26 cellular contexts compared by ENCODE assay signal in the genomic region with DNA sequence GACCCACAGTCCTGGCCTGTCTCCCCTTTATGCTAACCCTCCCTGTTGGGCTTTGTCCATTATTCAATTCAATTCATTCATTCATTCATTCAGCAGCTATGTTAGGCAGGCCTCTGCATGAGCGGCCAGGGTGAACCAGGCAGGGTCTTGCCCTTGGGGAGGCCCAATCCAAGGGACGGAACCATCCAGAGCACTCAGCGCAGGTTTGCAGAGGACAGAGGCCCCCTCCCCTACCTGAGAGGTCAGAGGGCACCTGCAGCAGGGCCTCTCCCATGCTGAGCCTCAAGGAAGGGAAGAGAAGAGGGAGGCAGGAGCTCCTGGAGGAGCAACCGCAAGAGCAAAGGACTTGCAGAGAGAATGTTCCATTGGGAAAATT.
DNase-seq lines count a peak whose midpoint lies in the region; ATAC-seq and TF ChIP-seq lines count a peak whose summit lies in the region.
"Had no signal": no experiment of that assay in that cellular context is flagged by ENCODE, and none has a peak within 500 bp of the region (broad histone marks: within the 10 kb centered on the region; RNA-seq: fewer than 3 reads in every experiment).

No MANE protein-coding gene starts in this region.

- no peak overlapping the region for H3K4ac ChIP-seq in mesenchymal stem cell (ENCODE audit: low read depth in 1 of 2, low read length in 2 of 2)

- peaks cover 0 to 4% of the 10 kb centered on the region in 2 donors for H3K27me3 Mint-ChIP-seq in natural killer cell treated with Interleukin-12 subunit alpha and Interleukin-12 subunit beta and Interleukin-15 and Interleukin-18, amount 100 ng/mL, for 72 hours
- peaks cover 0 to 2% of the 10 kb centered on the region in 2 donors for H3K27me3 Mint-ChIP-seq in natural killer cell (ENCODE audit: low read depth in 2 of 2)
- no peaks in the 10 kb centered on the region for H3K27me3 Mint-ChIP-seq in endodermal cell (ENCODE audit: insufficient read depth)
- H3K27me3 Mint-ChIP-seq: activated CD8-positive, alpha-beta T cell treated with anti-CD3 and anti-CD28 coated beads for 36 hours; activated naive CD8-positive, alpha-beta T cell had no signal

- H2BK5ac ChIP-seq in mesenchymal stem cell (ENCODE audit: low read depth, low read length, poor library complexity, severe bottlenecking), result no peak overlapping the region

- H2AFZ ChIP-seq in mesenchymal stem cell (ENCODE audit: low read depth, low read length), result no peak overlapping the region
- H2AFZ ChIP-seq: GM23248 had no signal

- no peak overlapping the region for H2BK15ac ChIP-seq in mesenchymal stem cell (ENCODE audit: low read depth, poor library complexity, severe bottlenecking)

- H3K27ac ChIP-seq in endodermal cell (ENCODE audit: low read depth, low read length), result peak overlapping the region; percentile 76
- H3K27ac ChIP-seq in mesenchymal stem cell (ENCODE audit: low read length, poor library complexity, severe bottlenecking), result peak overlapping the region; percentile 55
- no peak overlapping the region for H3K27ac ChIP-seq in ascending aorta
- H3K27ac ChIP-seq: GM23248, skin epidermis had no signal

- no peaks in the 10 kb centered on the region for H3K9me3 Mint-ChIP-seq in natural killer cell treated with Interleukin-12 subunit alpha and Interleukin-12 subunit beta and Interleukin-15 and Interleukin-18, amount 100 ng/mL, for 72 hours
- H3K9me3 Mint-ChIP-seq in natural killer cell (no peaks in the 10 kb centered on the region), endodermal cell (no peaks in the 10 kb centered on the region)
- H3K9me3 Mint-ChIP-seq: activated CD8-positive, alpha-beta T cell treated with anti-CD3 and anti-CD28 coated beads for 36 hours; CD8-positive, alpha-beta T cell; central memory CD8-positive, alpha-beta T cell; stimulated activated naive CD8-positive, alpha-beta T cell treated with anti-CD3 and anti-CD28 coated beads, Interleukin-15, amount 100 ng/mL, for 72 hours had no signal

- H3K79me1 ChIP-seq in mesenchymal stem cell (replicated peaks; ENCODE audit: low read length, poor library complexity, severe bottlenecking), result no peaks in the 10 kb centered on the region

- WGBS in endodermal cell (ENCODE audit: insufficient coverage in 1 of 2, insufficient read length in 1 of 2), 2 experiments, result 73 to 78% methylated on average over 1 to 4 of the region's 4 CpGs
- WGBS in mesenchymal stem cell, result 95% methylated on average over 4 of the region's 4 CpGs

- no peak overlapping the region for H4K8ac ChIP-seq in mesenchymal stem cell (ENCODE audit: low read length)

- H3K4me2 ChIP-seq in mesenchymal stem cell (ENCODE audit: low read length, poor library complexity, severe bottlenecking), result no peak overlapping the region

- H3K27me3 ChIP-seq in endodermal cell (ENCODE audit: control insufficient read depth, insufficient read depth, low read length, poor library complexity, severe bottlenecking) (no peaks in the 10 kb centered on the region), mesenchymal stem cell (ENCODE audit: control insufficient read depth in 1 of 2, insufficient read depth in 1 of 2, low read length in 2 of 2) (peaks cover 0 to 9% of the 10 kb centered on the region in 2 experiments), ascending aorta (no peaks in the 10 kb centered on the region)
- H3K27me3 ChIP-seq: dorsolateral prefrontal cortex, MG63 had no signal

- no peak for ATAC-seq in natural killer cell treated with Interleukin-12 subunit alpha and Interleukin-12 subunit beta and Interleukin-15 and Interleukin-18, amount 100 ng/mL, for 72 hours
- no peak for ATAC-seq in natural killer cell
- ATAC-seq: activated CD8-positive, alpha-beta T cell treated with anti-CD3 and anti-CD28 coated beads for 36 hours; CD8-positive, alpha-beta T cell; stimulated activated naive CD8-positive, alpha-beta T cell treated with anti-CD3 and anti-CD28 coated beads, Interleukin-15, amount 100 ng/mL, for 72 hours had no signal

- H3K9me3 ChIP-seq in endodermal cell (ENCODE audit: control insufficient read depth, low read length), result no peaks in the 10 kb centered on the region
- no peaks in the 10 kb centered on the region for H3K9me3 ChIP-seq in mesenchymal stem cell (ENCODE audit: control insufficient read depth, low read length)
- no peaks in the 10 kb centered on the region for H3K9me3 ChIP-seq in ascending aorta
- H3K9me3 ChIP-seq: MG63 had no signal

- no peak overlapping the region for H4K91ac ChIP-seq in mesenchymal stem cell (ENCODE audit: low read length)

- peak overlapping the region in 1 of 2 experiments; percentile 6 for H3K18ac ChIP-seq in mesenchymal stem cell (ENCODE audit: low read depth in 1 of 2, low read length in 2 of 2)

- no peak overlapping the region for H3K23ac ChIP-seq in mesenchymal stem cell (ENCODE audit: low read length in 2 of 2)

- H3K36me3 ChIP-seq in endodermal cell (ENCODE audit: control insufficient read depth, insufficient read depth, low read length), result no peaks in the 10 kb centered on the region
- H3K36me3 ChIP-seq in mesenchymal stem cell (ENCODE audit: control insufficient read depth in 1 of 2, insufficient read depth in 2 of 2, low read depth in 1 of 2, low read length in 2 of 2), result no peaks in the 10 kb centered on the region
- no peaks in the 10 kb centered on the region for H3K36me3 ChIP-seq in ascending aorta
- H3K36me3 ChIP-seq: MG63 had no signal

- no peaks in the 10 kb centered on the region for H3K36me3 Mint-ChIP-seq in natural killer cell treated with Interleukin-12 subunit alpha and Interleukin-12 subunit beta and Interleukin-15 and Interleukin-18, amount 100 ng/mL, for 72 hours
- H3K36me3 Mint-ChIP-seq in natural killer cell (no peaks in the 10 kb centered on the region), endodermal cell (ENCODE audit: low read depth) (no peaks in the 10 kb centered on the region)
- H3K36me3 Mint-ChIP-seq: activated naive CD8-positive, alpha-beta T cell; CD8-positive, alpha-beta T cell had no signal

- intact Hi-C loops in natural killer cell (cut with micrococcal nuclease) (loop anchor here (10.0 kb wide), 1 partner anchor 65 kb away; no protein-coding TSS in a partner anchor), ascending aorta (cut with DNase I) (no loop called here)

- no peak overlapping the region for H2BK120ac ChIP-seq in mesenchymal stem cell (ENCODE audit: low read depth, low read length)

- no peak for TF ChIP-seq CTCF in natural killer cell (IDR thresholded peaks at IDR 0.05)
- no peak for TF ChIP-seq CTCF in endodermal cell (conservative IDR thresholded peaks at IDR 0.05)
- no peak for TF ChIP-seq CTCF in ascending aorta (IDR thresholded peaks at IDR 0.05)

- H3K27ac Mint-ChIP-seq in natural killer cell treated with Interleukin-12 subunit alpha and Interleukin-12 subunit beta and Interleukin-15 and Interleukin-18, amount 100 ng/mL, for 72 hours, result no peak overlapping the region
- H3K27ac Mint-ChIP-seq in natural killer cell, result no peak overlapping the region
- no peak overlapping the region for H3K27ac Mint-ChIP-seq in endodermal cell
- H3K27ac Mint-ChIP-seq: activated CD8-positive, alpha-beta T cell treated with anti-CD3 and anti-CD28 coated beads for 36 hours; activated naive CD8-positive, alpha-beta T cell; CD8-positive, alpha-beta T cell had no signal

- no peak overlapping the region for H3K14ac ChIP-seq in mesenchymal stem cell (ENCODE audit: low read length in 2 of 2)

- H3K4me3 ChIP-seq in endodermal cell (ENCODE audit: low read length) (no peak overlapping the region), mesenchymal stem cell (ENCODE audit: insufficient read depth in 1 of 2, low read depth in 1 of 2, low read length in 2 of 2) (no peak overlapping the region), ascending aorta (no peak overlapping the region)
- H3K4me3 ChIP-seq: dorsolateral prefrontal cortex, GM23248, MG63, skin epidermis had no signal

- peak; percentile 40 for DNase-seq in natural killer cell treated with Interleukin-12 subunit alpha and Interleukin-12 subunit beta and Interleukin-15 and Interleukin-18, amount 100 ng/mL, for 72 hours (ENCODE audit: low spot score)
- DNase-seq in natural killer cell (no peak), endodermal cell (peak; percentile 66), mesenchymal stem cell (no peak), pons (ENCODE audit: low spot score) (no peak), amygdala (lab: John Stamatoyannopoulos, UW) (no peak), NCI-H526 treated with DMSO at 0.1 percent for 48 hours (lab: John Stamatoyannopoulos, UW) (no peak), ascending aorta (ENCODE audit: low spot score in 2 of 2) (no peak)
- DNase-seq: activated CD4-positive, alpha-beta T cell treated with anti-CD3 and anti-CD28 coated beads for 1 hour; activated CD8-positive, alpha-beta T cell treated with anti-CD3 and anti-CD28 coated beads for 36 hours; activated effector memory CD4-positive, alpha-beta T cell treated with Interleukin-2 at 50 U/mL for 16 hours; CD8-positive, alpha-beta T cell; DMS 273 treated with DMSO at 0.1 percent for 48 hours; dorsolateral prefrontal cortex; GM23248; KBM-7; MG63; NCI-H1105 treated with DMSO at 0.1 percent for 48 hours; NCI-H1930; NCI-H226; NCI-H748 treated with DMSO at 0.1 percent for 48 hours; nucleus accumbens; stimulated activated naive CD8-positive, alpha-beta T cell treated with anti-CD3 and anti-CD28 coated beads, Interleukin-15, amount 100 ng/mL, for 72 hours had no signal

- no peak overlapping the region for H3K4me3 Mint-ChIP-seq in natural killer cell treated with Interleukin-12 subunit alpha and Interleukin-12 subunit beta and Interleukin-15 and Interleukin-18, amount 100 ng/mL, for 72 hours
- H3K4me3 Mint-ChIP-seq in natural killer cell (no peak overlapping the region), endodermal cell (no peak overlapping the region)
- H3K4me3 Mint-ChIP-seq: activated CD8-positive, alpha-beta T cell treated with anti-CD3 and anti-CD28 coated beads for 36 hours; activated naive CD8-positive, alpha-beta T cell; CD8-positive, alpha-beta T cell; central memory CD8-positive, alpha-beta T cell; stimulated activated naive CD8-positive, alpha-beta T cell treated with anti-CD3 and anti-CD28 coated beads, Interleukin-15, amount 100 ng/mL, for 72 hours had no signal

- H3K9ac ChIP-seq in endodermal cell (ENCODE audit: extremely low read depth, low read length, poor library complexity, severe bottlenecking) (no peak overlapping the region), mesenchymal stem cell (ENCODE audit: low read length) (no peak overlapping the region)
- H3K9ac ChIP-seq: GM23248 had no signal

- H3K4me1 ChIP-seq in endodermal cell (ENCODE audit: control insufficient read depth, insufficient read depth, low read length) (peaks cover 27% of the 10 kb centered on the region), mesenchymal stem cell (ENCODE audit: control insufficient read depth, insufficient read depth, low read depth, low read length) (peaks cover 52% of the 10 kb centered on the region), ascending aorta (no peaks in the 10 kb centered on the region)

- no peaks in the 10 kb centered on the region for H3K4me1 Mint-ChIP-seq in natural killer cell treated with Interleukin-12 subunit alpha and Interleukin-12 subunit beta and Interleukin-15 and Interleukin-18, amount 100 ng/mL, for 72 hours (ENCODE audit: low read depth in 2 of 2)
- no peaks in the 10 kb centered on the region for H3K4me1 Mint-ChIP-seq in natural killer cell
- peaks cover 52% of the 10 kb centered on the region for H3K4me1 Mint-ChIP-seq in endodermal cell
- H3K4me1 Mint-ChIP-seq: central memory CD8-positive, alpha-beta T cell had no signal

- peak overlapping the region; percentile 90 for H2AK5ac ChIP-seq in mesenchymal stem cell (ENCODE audit: low read length, severe bottlenecking)

- H2BK12ac ChIP-seq in mesenchymal stem cell (ENCODE audit: low read length in 2 of 2), result peak overlapping the region in 1 of 2 experiments; percentile 1

Comparison
In these comparisons a context has a peak if more than half of its experiments do, and no peak if none do; other contexts are left out.
1. DNase-seq: peak in natural killer cell treated with Interleukin-12 subunit alpha and Interleukin-12 subunit beta and Interleukin-15 and Interleukin-18, amount 100 ng/mL, for 72 hours (single experiment) and endodermal cell (single experiment); none in natural killer cell (single experiment), mesenchymal stem cell (single experiment), pons (single experiment), amygdala (0 of 56), NCI-H526 treated with DMSO at 0.1 percent for 48 hours (single experiment) and ascending aorta (0 of 2).
2. H3K27ac ChIP-seq: peak in endodermal cell (single experiment) and mesenchymal stem cell (single experiment); none in ascending aorta (0 of 2).